ENCODE assay signal across 8 cellular contexts in genomic region chr4:144174401-144175067, GRCh38. TPM values are rescaled to one million over a fixed set of nuclear protein-coding genes. Genes with fewer than 3 reads are reported as not detected.
A peak's percentile ranks its signal among the peaks of the same experiment; 100 is the strongest.
DNase-seq lines count a peak whose midpoint lies in the region; TF ChIP-seq lines count a peak whose summit lies in the region.

No MANE protein-coding gene starts in this region.

- H2BK120ac ChIP-seq in H9 (ENCODE audit: low read depth, low read length, poor library complexity, severe bottlenecking) = no peak overlapping the region

- peak; percentile 45 for DNase-seq in AG08396 (ENCODE audit: low spot score)
- peak; percentile 24 for DNase-seq in GM04504 (ENCODE audit: low read depth)
- no peak for DNase-seq in H9
- DNase-seq in Karpas-422 = peak; percentile 86
- peak; percentile 38 for DNase-seq in SK-N-DZ (ENCODE audit: low spot score)
- no peak for DNase-seq in dorsolateral prefrontal cortex
- DNase-seq in mesothelial cell of epicardium (ENCODE audit: low spot score in 2 of 2, unreplicated experiment in 2 of 2) = no peak
- DNase-seq in cerebellar nuclear complex (lab: John Stamatoyannopoulos, UW) = no peak

- no peak overlapping the region for H3K14ac ChIP-seq in H9 (ENCODE audit: insufficient read depth, low read length)

- H3K9me3 ChIP-seq in H9 (ENCODE audit: control insufficient read depth, low read depth, low read length) (no peaks in the 10 kb centered on the region), Karpas-422 (ENCODE audit: low read length) (no peaks in the 10 kb centered on the region)

- no peak overlapping the region for H2BK20ac ChIP-seq in H9 (ENCODE audit: low read depth, low read length, poor library complexity, severe bottlenecking)

- peaks cover 4% of the 10 kb centered on the region; the same call in 1 of the 2 replicates for H3K4me1 ChIP-seq in H9 (ENCODE audit: insufficient read depth, low read length)
- no peaks in the 10 kb centered on the region for H3K4me1 ChIP-seq in Karpas-422 (ENCODE audit: low read length)

- H2AFZ ChIP-seq in H9 (ENCODE audit: low read length) (peak overlapping the region; percentile 77), Karpas-422 (ENCODE audit: low read length) (no peak overlapping the region)

- H2AK5ac ChIP-seq in H9 (ENCODE audit: insufficient read length, low read length) = no peak overlapping the region

- H4K8ac ChIP-seq in H9 (replicated peaks; ENCODE audit: insufficient read length, low read depth, low read length) = no peak overlapping the region

- intact Hi-C loops in dorsolateral prefrontal cortex (cut with DNase I) = loop anchor here (5.0 to 10.0 kb wide), 5 partner anchors 403 to 888 kb away; no protein-coding TSS in a partner anchor

- no peak overlapping the region for H3T11ph ChIP-seq in H9 (ENCODE audit: low read length)

- no peak overlapping the region for H3K18ac ChIP-seq in H9 (ENCODE audit: insufficient read length, low read depth, low read length)

- H3K9me3 Mint-ChIP-seq in H9 = no peaks in the 10 kb centered on the region
- no peaks in the 10 kb centered on the region for H3K9me3 Mint-ChIP-seq in mesothelial cell of epicardium

- H3K4ac ChIP-seq in H9 (ENCODE audit: low read depth, low read length) = no peak overlapping the region

- H3K27me3 Mint-ChIP-seq in H9 (ENCODE audit: low read depth) (no peaks in the 10 kb centered on the region; the same call in 1 of the 2 replicates), mesothelial cell of epicardium (ENCODE audit: low read depth) (peaks cover 6% of the 10 kb centered on the region)

- no peaks in the 10 kb centered on the region for H3K36me3 Mint-ChIP-seq in H9 (ENCODE audit: insufficient read depth in 1 of 3, low read depth in 3 of 3)
- H3K36me3 Mint-ChIP-seq in mesothelial cell of epicardium = no peaks in the 10 kb centered on the region

- H4K20me1 ChIP-seq in H9 (ENCODE audit: control insufficient read depth, insufficient read depth, insufficient read length) = no peaks in the 10 kb centered on the region
- H4K20me1 ChIP-seq in Karpas-422 (ENCODE audit: insufficient read depth, low read depth, low read length) = no peaks in the 10 kb centered on the region

- H3K9ac ChIP-seq in H9 (ENCODE audit: extremely low read depth, insufficient read length, low read length) (no peak overlapping the region), Karpas-422 (ENCODE audit: low read length) (no peak overlapping the region)

- no peak overlapping the region for H2BK15ac ChIP-seq in H9 (ENCODE audit: low read depth, low read length)

- H3K27ac Mint-ChIP-seq in H9 = no peak overlapping the region
- no peak overlapping the region for H3K27ac Mint-ChIP-seq in mesothelial cell of epicardium

- no peak overlapping the region for H2BK12ac ChIP-seq in H9 (ENCODE audit: insufficient read length, low read depth, low read length)

- H3K27ac ChIP-seq in H9 (ENCODE audit: insufficient read length, low read depth, low read length) (no peak overlapping the region), Karpas-422 (ENCODE audit: low read length) (no peak overlapping the region), dorsolateral prefrontal cortex (no peak overlapping the region)

- no peaks in the 10 kb centered on the region for H3K9me2 ChIP-seq in Karpas-422 (replicated peaks; ENCODE audit: insufficient read depth, low read length)

- H3K56ac ChIP-seq in H9 (ENCODE audit: insufficient read length, low read depth, low read length) = no peak overlapping the region

- no peak overlapping the region for H3K4me3 Mint-ChIP-seq in H9
- no peak overlapping the region for H3K4me3 Mint-ChIP-seq in mesothelial cell of epicardium

- no peaks in the 10 kb centered on the region for H3K79me2 ChIP-seq in H9 (ENCODE audit: insufficient read depth, low read length)
- H3K79me2 ChIP-seq in Karpas-422 (ENCODE audit: low read length) = no peaks in the 10 kb centered on the region

- H3K4me2 ChIP-seq in H9 (ENCODE audit: insufficient read depth, insufficient read length, low read length) = no peak overlapping the region
- no peak overlapping the region for H3K4me2 ChIP-seq in Karpas-422 (ENCODE audit: low read depth, low read length, poor library complexity, severe bottlenecking)

- no peaks in the 10 kb centered on the region for H3K36me3 ChIP-seq in Karpas-422 (ENCODE audit: insufficient read depth, low read length)

- no peak overlapping the region for H3K23ac ChIP-seq in H9 (ENCODE audit: insufficient read length, low read depth, low read length)

- no peak overlapping the region for H4K5ac ChIP-seq in H9 (ENCODE audit: insufficient read length, low read depth, low read length)

- no peaks in the 10 kb centered on the region for H3K79me1 ChIP-seq in H9 (ENCODE audit: insufficient read depth, low read depth, low read length, poor library complexity, severe bottlenecking)

- TF ChIP-seq CTCF in H9 (conservative IDR thresholded peaks at IDR 0.05) (peak; percentile 73), dorsolateral prefrontal cortex (IDR thresholded peaks at IDR 0.05 in 54 of 56, conservative IDR thresholded peaks at IDR 0.05 in 2 of 56; ENCODE audit: low read depth in 1 of 56, partially characterized antibody in 56 of 56) (peak; percentile 52 to 89 (median 70)), mesothelial cell of epicardium (IDR thresholded peaks at IDR 0.05; ENCODE audit: unreplicated experiment) (peak; percentile 72)

- H3K27me3 ChIP-seq in H9 (ENCODE audit: insufficient read depth, low read length) (no peaks in the 10 kb centered on the region), Karpas-422 (ENCODE audit: low read length) (no peaks in the 10 kb centered on the region), dorsolateral prefrontal cortex (no peaks in the 10 kb centered on the region)

- H2BK5ac ChIP-seq in H9 (ENCODE audit: insufficient read length, low read length) = no peak overlapping the region

- no peak overlapping the region for H4K91ac ChIP-seq in H9 (ENCODE audit: insufficient read length, low read depth, low read length)

- H3K4me1 Mint-ChIP-seq in H9 = peaks cover 13% of the 10 kb centered on the region in 2 experiments
- peaks cover 38% of the 10 kb centered on the region for H3K4me1 Mint-ChIP-seq in mesothelial cell of epicardium

- H3K23me2 ChIP-seq in H9 (ENCODE audit: insufficient read length, low read depth, low read length, poor library complexity, severe bottlenecking) = no peaks in the 10 kb centered on the region

- H3K4me3 ChIP-seq in Karpas-422 (ENCODE audit: low read length) (no peak overlapping the region), dorsolateral prefrontal cortex (no peak overlapping the region)

- no CpG with 5 or more reads among the region's 5 CpGs for WGBS in H9 (ENCODE audit: extremely low coverage, insufficient read length, low lambda C conversion rate)

RNA-seq across cellular contexts. Expression of gene GYPA, which starts 34.0 kb away (rescaled TPM):
- total RNA-seq in H9 (2021) (not detected in 2 replicates), dorsolateral prefrontal cortex (1 to 10 TPM in 24 of 120 experiments, under 1 TPM in 28, not detected in 68; 0.25 to 4.4 (median 0.97) TPM), mesothelial cell of epicardium (not detected in 3 replicates)
- total RNA-seq in Karpas-422 (2014; rRNA removed; shearing (Covaris generic); ENCODE audit: low replicate concordance) = not detected in 2 replicates
- polyA plus RNA-seq in SK-N-DZ (2014; cell fraction: cytosol; rRNA removed) = not detected in 2 replicates
- not detected in 2 replicates for polyA plus RNA-seq in SK-N-DZ (2014; cell fraction: nucleus; rRNA removed)

Comparison
In these comparisons a context has a peak if more than half of its experiments do, and no peak if none do; other contexts are left out.
1. DNase-seq: peak in AG08396 (single experiment), GM04504 (single experiment), Karpas-422 (single experiment) and SK-N-DZ (single experiment); none in H9 (single experiment), dorsolateral prefrontal cortex (0 of 10), mesothelial cell of epicardium (0 of 2) and cerebellar nuclear complex (0 of 2).
2. Peak in every context shown above with its lines, with median percentiles within 50 percentile points of each other: CTCF ChIP-seq.